8 cellular contexts compared by ENCODE assay signal in the genomic region with DNA sequence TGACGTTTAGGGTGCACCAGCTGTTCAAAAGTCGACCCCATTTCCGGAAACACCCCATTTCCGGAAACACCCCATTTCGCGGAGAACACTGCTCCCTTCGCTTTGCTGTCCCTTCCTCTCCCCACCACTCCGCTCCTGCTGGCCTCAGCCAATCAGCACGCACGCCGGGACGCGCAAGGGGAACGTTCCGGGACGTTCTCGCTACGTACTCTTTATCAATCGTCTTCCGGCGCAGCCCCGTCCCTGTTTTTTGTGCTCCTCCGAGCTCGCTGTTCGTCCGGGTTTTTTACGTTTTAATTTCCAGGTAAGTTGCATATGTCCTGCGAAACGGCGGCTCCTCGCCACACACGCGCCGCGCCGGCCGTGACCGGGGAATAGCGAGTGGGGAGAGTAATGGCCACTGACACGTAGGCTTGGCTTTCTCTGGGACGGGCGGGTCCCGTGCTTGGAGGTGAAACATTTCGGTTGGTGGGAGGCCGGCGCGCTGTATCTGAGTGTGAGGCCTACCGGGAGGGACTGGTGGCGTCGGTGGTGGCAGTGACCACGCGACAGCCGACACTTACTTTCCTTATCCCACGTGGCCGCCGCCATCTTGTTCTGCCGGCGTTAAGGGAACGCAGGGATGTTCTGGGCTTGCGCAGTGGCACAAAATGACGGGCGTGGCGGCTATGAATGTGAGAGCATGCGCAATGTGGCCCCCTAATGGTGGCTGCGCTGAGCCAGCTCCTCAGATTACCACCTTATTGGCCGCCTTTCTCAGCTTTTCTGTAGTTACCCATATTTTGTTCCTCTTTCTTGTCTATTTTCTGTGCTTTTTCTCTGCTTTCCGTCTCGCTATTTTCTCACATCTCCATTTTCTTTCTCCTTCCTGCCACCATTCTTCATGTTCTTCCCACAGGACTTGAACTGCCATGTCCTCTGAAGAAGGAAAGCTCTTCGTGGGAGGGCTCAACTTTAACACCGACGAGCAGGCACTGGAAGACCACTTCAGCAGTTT. TPM values are rescaled to one million over a fixed set of nuclear protein-coding genes. Genes with fewer than 3 reads are reported as not detected.
DNase-seq lines count a peak whose midpoint lies in the region; ATAC-seq and TF ChIP-seq lines count a peak whose summit lies in the region.

Gene RBM3, plus strand, starts transcription at position 215 of the 997 bp plus-strand sequence. Its CDS starts 697 bp downstream, at position 912.

- TF ChIP-seq CTCF in C4-2B (conservative IDR thresholded peaks at IDR 0.05) (peak; percentile 36), colonic mucosa (IDR thresholded peaks at IDR 0.05) (no peak)

- H3K4me1 ChIP-seq in colonic mucosa: no peaks in the 10 kb centered on the region

- H3K27ac ChIP-seq in C4-2B (peak within 1 kb of the TSS; percentile 99), colonic mucosa (peak within 1 kb of the TSS; percentile 92)

- no peaks in the 10 kb centered on the region for H3K9me3 ChIP-seq in colonic mucosa

- no peaks in the 10 kb centered on the region for H3K27me3 Mint-ChIP-seq in activated CD4-positive, alpha-beta T cell treated with anti-CD3 and anti-CD28 coated beads, Interleukin-2, amount 10 ng/mL, durations not matched to agents 24 days and 14 days

- ATAC-seq in GM19324 (IDR thresholded peaks at IDR 0.05; ENCODE audit: low FRiP score, unreplicated experiment): peak; percentile 91
- peak; percentile 62 for ATAC-seq in HG03469 (IDR thresholded peaks at IDR 0.05; ENCODE audit: unreplicated experiment)
- peak; percentile 96 for ATAC-seq in left colon

- peaks cover 14% of the 10 kb centered on the region for H3K4me1 Mint-ChIP-seq in activated CD4-positive, alpha-beta T cell treated with anti-CD3 and anti-CD28 coated beads, Interleukin-2, amount 10 ng/mL, durations not matched to agents 24 days and 14 days

- peak within 1 kb of the TSS; percentile 82 to 92 for H3K9ac ChIP-seq in colonic mucosa (ENCODE audit: low read depth in 2 of 2, low read length in 2 of 2)

- no peaks in the 10 kb centered on the region for H3K9me3 Mint-ChIP-seq in activated CD4-positive, alpha-beta T cell treated with anti-CD3 and anti-CD28 coated beads, Interleukin-2, amount 10 ng/mL, durations not matched to agents 24 days and 14 days

- peak within 1 kb of the TSS; percentile 94 for H3K4me3 Mint-ChIP-seq in activated CD4-positive, alpha-beta T cell treated with anti-CD3 and anti-CD28 coated beads, Interleukin-2, amount 10 ng/mL, durations not matched to agents 24 days and 14 days

- H3K27me3 ChIP-seq in colonic mucosa: no peaks in the 10 kb centered on the region

- H3K4me3 ChIP-seq in colonic mucosa: peak within 1 kb of the TSS; percentile 60

- H3K36me3 ChIP-seq in colonic mucosa: no peaks in the 10 kb centered on the region

- DNase-seq in NCI-H526 treated with DMSO at 0.1 percent for 48 hours (lab: John Stamatoyannopoulos, UW) (peak; percentile 71), colonic mucosa (peak; percentile 94), left colon (peak; percentile 93 to 94)
- DNase-seq in activated CD4-positive, alpha-beta T cell treated with anti-CD3 and anti-CD28 coated beads, Interleukin-2, amount 10 ng/mL, durations not matched to agents 24 days and 14 days: peak; percentile 97
- peak; percentile 78 to 84 for DNase-seq in stimulated activated CD4-positive, alpha-beta T cell treated with anti-CD3 and anti-CD28 coated beads, Interleukin-1b, Interleukin-23, amount 100 ng/mL, for 4 hours (ENCODE audit: low read depth in 2 of 2)

- intact Hi-C loops in activated CD4-positive, alpha-beta T cell treated with anti-CD3 and anti-CD28 coated beads, Interleukin-2, amount 10 ng/mL, durations not matched to agents 24 days and 14 days (cut with micrococcal nuclease): loop anchor here (1.0 kb wide), 4 partner anchors 23 to 98 kb away; partner anchors contain the start of genes EBP, FTSJ1, TBC1D25 and WDR13
- intact Hi-C loops in colonic mucosa (cut with DNase I): no loop called here
- intact Hi-C loops in left colon (cut with DNase I, micrococcal nuclease): no loop called here

- peak within 1 kb of the TSS; percentile 100 for H3K27ac Mint-ChIP-seq in activated CD4-positive, alpha-beta T cell treated with anti-CD3 and anti-CD28 coated beads, Interleukin-2, amount 10 ng/mL, durations not matched to agents 24 days and 14 days

- H3K36me3 Mint-ChIP-seq in activated CD4-positive, alpha-beta T cell treated with anti-CD3 and anti-CD28 coated beads, Interleukin-2, amount 10 ng/mL, durations not matched to agents 24 days and 14 days (ENCODE audit: low read depth): peaks cover 44% of the 10 kb centered on the region

RNA-seq across cellular contexts. Expression of gene RBM3, which starts in this region (rescaled TPM):
- 317 and 318 TPM in 2 replicates for total RNA-seq in activated CD4-positive, alpha-beta T cell treated with anti-CD3 and anti-CD28 coated beads, Interleukin-2, amount 10 ng/mL, durations not matched to agents 24 days and 14 days
- total RNA-seq in colonic mucosa (100 to 1,000 TPM in 1 of 2 donors, 10 to 100 TPM in 1; 92.1 to 175 TPM), left colon (100 to 1,000 TPM; 156 to 263 TPM)

Comparison
In these comparisons a context has a peak if more than half of its experiments do, and no peak if none do; other contexts are left out.
1. Peak in every context shown above with its lines: DNase-seq, ATAC-seq, H3K4me3 ChIP-seq and H3K27ac ChIP-seq.